Comparison of ENCODE assay signal across 1 cellular context in the genomic region with DNA sequence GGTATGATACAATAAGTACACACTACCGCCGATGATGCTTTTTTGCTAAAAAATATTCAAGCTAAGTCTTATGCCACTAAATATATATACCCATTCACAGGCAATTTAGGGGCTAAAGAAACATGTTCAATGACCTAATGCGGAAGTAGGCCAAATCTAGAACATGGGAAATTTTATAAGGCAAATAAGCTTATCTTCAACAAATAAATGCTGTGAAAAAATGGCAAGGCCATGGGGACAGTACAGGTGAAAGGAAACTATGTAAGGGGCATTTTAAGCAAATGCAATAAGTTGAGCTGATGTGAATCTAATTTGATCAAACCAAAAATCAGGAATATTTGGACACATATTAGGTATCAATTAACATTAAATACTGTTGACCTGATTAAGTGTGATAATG.
TF ChIP-seq lines count a peak whose summit lies in the region.

No MANE protein-coding gene starts in this region.

TF ChIP-seq in HCT116, 20 proteins besides CTCF, POLR2A, EP300 and RAD21 (continued from another document):
- TF ChIP-seq, protein P1, sequence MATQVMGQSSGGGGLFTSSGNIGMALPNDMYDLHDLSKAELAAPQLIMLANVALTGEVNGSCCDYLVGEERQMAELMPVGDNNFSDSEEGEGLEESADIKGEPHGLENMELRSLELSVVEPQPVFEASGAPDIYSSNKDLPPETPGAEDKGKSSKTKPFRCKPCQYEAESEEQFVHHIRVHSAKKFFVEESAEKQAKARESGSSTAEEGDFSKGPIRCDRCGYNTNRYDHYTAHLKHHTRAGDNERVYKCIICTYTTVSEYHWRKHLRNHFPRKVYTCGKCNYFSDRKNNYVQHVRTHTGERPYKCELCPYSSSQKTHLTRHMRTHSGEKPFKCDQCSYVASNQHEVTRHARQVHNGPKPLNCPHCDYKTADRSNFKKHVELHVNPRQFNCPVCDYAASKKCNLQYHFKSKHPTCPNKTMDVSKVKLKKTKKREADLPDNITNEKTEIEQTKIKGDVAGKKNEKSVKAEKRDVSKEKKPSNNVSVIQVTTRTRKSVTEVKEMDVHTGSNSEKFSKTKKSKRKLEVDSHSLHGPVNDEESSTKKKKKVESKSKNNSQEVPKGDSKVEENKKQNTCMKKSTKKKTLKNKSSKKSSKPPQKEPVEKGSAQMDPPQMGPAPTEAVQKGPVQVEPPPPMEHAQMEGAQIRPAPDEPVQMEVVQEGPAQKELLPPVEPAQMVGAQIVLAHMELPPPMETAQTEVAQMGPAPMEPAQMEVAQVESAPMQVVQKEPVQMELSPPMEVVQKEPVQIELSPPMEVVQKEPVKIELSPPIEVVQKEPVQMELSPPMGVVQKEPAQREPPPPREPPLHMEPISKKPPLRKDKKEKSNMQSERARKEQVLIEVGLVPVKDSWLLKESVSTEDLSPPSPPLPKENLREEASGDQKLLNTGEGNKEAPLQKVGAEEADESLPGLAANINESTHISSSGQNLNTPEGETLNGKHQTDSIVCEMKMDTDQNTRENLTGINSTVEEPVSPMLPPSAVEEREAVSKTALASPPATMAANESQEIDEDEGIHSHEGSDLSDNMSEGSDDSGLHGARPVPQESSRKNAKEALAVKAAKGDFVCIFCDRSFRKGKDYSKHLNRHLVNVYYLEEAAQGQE (IDR thresholded peaks at IDR 0.05; ENCODE audit: low read depth), result no peak
- TF ChIP-seq FOSL1 (IDR thresholded peaks at IDR 0.05; ENCODE audit: low read depth) (no peak), ZNF274 (IDR thresholded peaks at IDR 0.05; ENCODE audit: low read depth, low read length) (no peak), YY1 (IDR thresholded peaks at IDR 0.05; ENCODE audit: extremely low read depth, insufficient replicate concordance, low read depth, low read length) (no peak), ELF1 (IDR thresholded peaks at IDR 0.05; ENCODE audit: borderline replicate concordance, low read depth) (no peak), EZH2phosphoT487 (IDR thresholded peaks at IDR 0.05; ENCODE audit: borderline replicate concordance) (no peak), SIN3A (IDR thresholded peaks at IDR 0.05; ENCODE audit: low read depth) (no peak), POLR2AphosphoS5 (IDR thresholded peaks at IDR 0.05; ENCODE audit: low read depth, low read length) (no peak)
- TF ChIP-seq, protein P2, sequence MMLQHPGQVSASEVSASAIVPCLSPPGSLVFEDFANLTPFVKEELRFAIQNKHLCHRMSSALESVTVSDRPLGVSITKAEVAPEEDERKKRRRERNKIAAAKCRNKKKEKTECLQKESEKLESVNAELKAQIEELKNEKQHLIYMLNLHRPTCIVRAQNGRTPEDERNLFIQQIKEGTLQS (IDR thresholded peaks at IDR 0.05), result no peak
